1 cellular context compared by ENCODE assay signal in the genomic region with DNA sequence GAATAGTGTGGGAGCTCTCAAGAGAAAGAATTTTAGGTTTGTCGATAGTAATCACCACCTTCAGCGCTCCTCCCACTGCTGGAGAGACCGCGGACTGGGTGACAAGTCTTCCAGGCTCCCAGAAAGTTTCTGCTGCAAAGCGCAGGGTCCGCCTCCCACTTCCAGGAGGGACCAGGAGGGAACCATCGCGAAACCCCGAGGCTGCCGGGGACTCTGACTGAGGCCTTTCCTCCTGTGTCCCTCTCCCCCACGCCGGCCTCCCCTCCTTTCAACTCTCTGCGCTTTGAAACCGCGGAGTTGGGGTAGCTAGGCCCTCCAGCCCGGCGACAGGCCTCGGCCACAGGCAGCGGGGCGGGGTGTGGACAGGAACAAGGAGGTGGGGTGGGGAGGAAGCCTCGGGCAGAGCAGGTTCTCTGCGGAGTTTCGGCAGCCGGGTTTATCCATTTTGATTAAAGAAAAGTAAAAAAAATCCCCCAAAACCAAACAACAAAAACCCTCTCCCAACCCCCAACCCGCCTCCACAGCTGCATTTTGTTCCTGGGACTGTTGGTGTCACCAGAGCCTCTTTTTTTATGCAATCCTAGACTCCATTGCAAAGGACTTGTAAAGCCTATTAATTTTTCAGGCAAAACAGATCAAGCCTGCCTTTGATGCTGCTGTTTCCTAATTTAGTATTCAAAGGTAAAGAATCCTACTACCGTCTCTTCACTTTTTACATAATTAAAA.
TF ChIP-seq lines count a peak whose summit lies in the region.

No MANE protein-coding gene starts in this region.

TF ChIP-seq in WTC11, 78 proteins besides CTCF, POLR2A, EP300 and RAD21 (continued from another document):
- TF ChIP-seq ELF4 (CRISPR knock-in tag; IDR thresholded peaks at IDR 0.05; ENCODE audit: low read depth) = no peak
- no peak for TF ChIP-seq SOX15 (CRISPR knock-in tag; IDR thresholded peaks at IDR 0.05)
- TF ChIP-seq, protein P1, sequence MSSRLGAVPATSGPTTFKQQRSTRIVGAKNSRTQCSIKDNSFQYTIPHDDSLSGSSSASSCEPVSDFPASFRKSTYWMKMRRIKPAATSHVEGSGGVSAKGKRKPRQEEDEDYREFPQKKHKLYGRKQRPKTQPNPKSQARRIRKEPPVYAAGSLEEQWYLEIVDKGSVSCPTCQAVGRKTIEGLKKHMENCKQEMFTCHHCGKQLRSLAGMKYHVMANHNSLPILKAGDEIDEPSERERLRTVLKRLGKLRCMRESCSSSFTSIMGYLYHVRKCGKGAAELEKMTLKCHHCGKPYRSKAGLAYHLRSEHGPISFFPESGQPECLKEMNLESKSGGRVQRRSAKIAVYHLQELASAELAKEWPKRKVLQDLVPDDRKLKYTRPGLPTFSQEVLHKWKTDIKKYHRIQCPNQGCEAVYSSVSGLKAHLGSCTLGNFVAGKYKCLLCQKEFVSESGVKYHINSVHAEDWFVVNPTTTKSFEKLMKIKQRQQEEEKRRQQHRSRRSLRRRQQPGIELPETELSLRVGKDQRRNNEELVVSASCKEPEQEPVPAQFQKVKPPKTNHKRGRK (CRISPR knock-in tag; IDR thresholded peaks at IDR 0.05; ENCODE audit: borderline replicate concordance) = no peak
- TF ChIP-seq, protein P2, sequence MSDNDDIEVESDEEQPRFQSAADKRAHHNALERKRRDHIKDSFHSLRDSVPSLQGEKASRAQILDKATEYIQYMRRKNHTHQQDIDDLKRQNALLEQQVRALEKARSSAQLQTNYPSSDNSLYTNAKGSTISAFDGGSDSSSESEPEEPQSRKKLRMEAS (CRISPR knock-in tag; IDR thresholded peaks at IDR 0.05) = no peak
